Comparison of ENCODE assay signal across 33 cellular contexts in genomic region chr14:74429221-74429691, GRCh38. TPM values are rescaled to one million over a fixed set of nuclear protein-coding genes. Genes with fewer than 3 reads are reported as not detected.
A peak's percentile ranks its signal among the peaks of the same experiment; 100 is the strongest.
DNase-seq lines count a peak whose midpoint lies in the region; ATAC-seq and TF ChIP-seq lines count a peak whose summit lies in the region.
"Had no signal": no experiment of that assay in that cellular context is flagged by ENCODE, and none has a peak within 500 bp of the region (broad histone marks: within the 10 kb centered on the region; RNA-seq: fewer than 3 reads in every experiment).

No MANE protein-coding gene starts in this region.

- DNase-seq in ELF-1 (ENCODE audit: low read depth, low spot score) (peak; percentile 55), Karpas-422 (peak; percentile 70), caudate nucleus (lab: John Stamatoyannopoulos, UW) (no peak), iPS-NIHi7 (ENCODE audit: extremely low spot score) (peak; percentile 79), epidermal melanocyte (ENCODE audit: insufficient read length, low spot score) (no peak), uterus (no peak), NK-92 (lab: John Stamatoyannopoulos, UW; ENCODE audit: unreplicated experiment) (no peak), T-helper 17 cell (no peak)
- DNase-seq: activated CD4-positive, alpha-beta memory T cell treated with anti-CD3 and anti-CD28 coated beads for 36 hours; activated CD4-positive, CD25-positive, alpha-beta regulatory T cell treated with anti-CD3 and anti-CD28 coated beads, Interleukin-2, amount 50 U/mL, for 72 hours; activated naive CD4-positive, alpha-beta T cell treated with anti-CD3 and anti-CD28 coated beads, Interleukin-2, amount 10 ng/mL, durations not matched to agents 7 days and 5 days; Caco-2; dermis blood vessel endothelial cell; esophagus squamous epithelium; foreskin keratinocyte; GM23248; left cardiac atrium; mammary epithelial cell; NCI-H1694; NCI-H2227 treated with DMSO at 0.1 percent for 48 hours; nephron progenitor cell; retina; stimulated activated naive CD8-positive, alpha-beta T cell treated with anti-CD3 and anti-CD28 coated beads, Interleukin-15, Interleukin-2, amounts not matched to agents 100 U/mL and 50 U/mL, for 24 hours; testis had no signal

- H4K20me1 ChIP-seq in Karpas-422 (ENCODE audit: insufficient read depth, low read depth, low read length), result no peaks in the 10 kb centered on the region

- H3K79me2 ChIP-seq in Karpas-422 (ENCODE audit: low read length), result no peaks in the 10 kb centered on the region
- H3K79me2 ChIP-seq: parathyroid adenoma had no signal

- H3K27me3 Mint-ChIP-seq in T-helper 17 cell, result peaks cover 50% of the 10 kb centered on the region

- H3K9me3 ChIP-seq in Karpas-422 (ENCODE audit: low read length) (no peaks in the 10 kb centered on the region), uterus (no peaks in the 10 kb centered on the region), T-helper 17 cell (ENCODE audit: control insufficient read depth, low read length, poor library complexity, severe bottlenecking) (peaks cover 4% of the 10 kb centered on the region)
- H3K9me3 ChIP-seq: adrenal gland, Caco-2, esophagus squamous epithelium, testis had no signal

- TF ChIP-seq POLR2A in uterus (IDR thresholded peaks at IDR 0.05), result no peak

- H3K36me3 ChIP-seq in Karpas-422 (ENCODE audit: insufficient read depth, low read length), result no peaks in the 10 kb centered on the region
- H3K36me3 ChIP-seq in uterus, result no peaks in the 10 kb centered on the region
- H3K36me3 ChIP-seq: adrenal gland, esophagus squamous epithelium had no signal

- H3K9ac ChIP-seq in Karpas-422 (ENCODE audit: low read length), result no peak overlapping the region
- H3K9ac ChIP-seq: GM23248, parathyroid adenoma had no signal

- no peak for TF ChIP-seq CTCF in uterus (IDR thresholded peaks at IDR 0.05)

- no peaks in the 10 kb centered on the region for H3K27me3 ChIP-seq in Karpas-422 (ENCODE audit: low read length)
- no peaks in the 10 kb centered on the region for H3K27me3 ChIP-seq in uterus
- H3K27me3 ChIP-seq: testis had no signal

- H2AFZ ChIP-seq in Karpas-422 (ENCODE audit: low read length), result no peak overlapping the region
- H2AFZ ChIP-seq: GM23248, parathyroid adenoma had no signal

- H3K4me1 Mint-ChIP-seq in T-helper 17 cell, result no peaks in the 10 kb centered on the region
- H3K4me1 Mint-ChIP-seq: activated T-helper 17 cell treated with anti-CD3 and anti-CD28 coated beads, Interleukin-2, amount 50 U/mL, for 72 hours; central memory CD8-positive, alpha-beta T cell; nephron progenitor cell had no signal

- H3K4me2 ChIP-seq in Karpas-422 (ENCODE audit: low read depth, low read length, poor library complexity, severe bottlenecking), result no peak overlapping the region

- H3K9me2 ChIP-seq in Karpas-422 (replicated peaks; ENCODE audit: insufficient read depth, low read length), result no peaks in the 10 kb centered on the region

- no peak overlapping the region for H3K27ac Mint-ChIP-seq in T-helper 17 cell
- H3K27ac Mint-ChIP-seq: activated CD4-positive, alpha-beta memory T cell treated with anti-CD3 and anti-CD28 coated beads for 36 hours; activated naive CD4-positive, alpha-beta T cell treated with anti-CD3 and anti-CD28 coated beads, Interleukin-2, amount 10 ng/mL, durations not matched to agents 7 days and 5 days; activated T-helper 17 cell treated with anti-CD3 and anti-CD28 coated beads, Interleukin-2, amount 50 U/mL, for 72 hours; nephron progenitor cell; T-helper 1 cell treated with Interleukin-12 subunit alpha and Interleukin-12 subunit beta and Interleukin-4 antibody, amounts not matched to agents 30 μg/mL and 1 μg/mL, for 36 hours had no signal

- peaks cover 8% of the 10 kb centered on the region for H3K4me1 ChIP-seq in Karpas-422 (ENCODE audit: low read length)
- no peaks in the 10 kb centered on the region for H3K4me1 ChIP-seq in uterus
- H3K4me1 ChIP-seq: Caco-2, foreskin keratinocyte, parathyroid adenoma had no signal

- intact Hi-C loops in uterus (cut with DNase I; ENCODE audit: low total_unique reads), result no loop called here

- H3K27ac ChIP-seq in Karpas-422 (ENCODE audit: low read length) (no peak overlapping the region), caudate nucleus (ENCODE audit: low read depth, low read length) (peak overlapping the region; percentile 46), uterus (no peak overlapping the region)
- H3K27ac ChIP-seq: adrenal gland, C4-2B, esophagus squamous epithelium, foreskin keratinocyte, GM23248, parathyroid adenoma, testis had no signal

- ATAC-seq in T-helper 17 cell, result no peak
- ATAC-seq: activated T-helper 17 cell treated with anti-CD3 and anti-CD28 coated beads, Interleukin-2, amount 50 U/mL, for 72 hours; foreskin keratinocyte; left cardiac atrium; Right ventricle myocardium inferior; SK-N-SH treated with all-trans-retinoic acid at 6 μM for 48 hours; stimulated activated naive CD8-positive, alpha-beta T cell treated with anti-CD3 and anti-CD28 coated beads, Interleukin-15, Interleukin-2, amounts not matched to agents 100 U/mL and 50 U/mL, for 24 hours had no signal

- no peak overlapping the region for H3K4me3 Mint-ChIP-seq in T-helper 17 cell
- H3K4me3 Mint-ChIP-seq: activated CD4-positive, alpha-beta memory T cell treated with anti-CD3 and anti-CD28 coated beads for 36 hours; activated naive CD4-positive, alpha-beta T cell treated with anti-CD3 and anti-CD28 coated beads, Interleukin-2, amount 10 ng/mL, durations not matched to agents 7 days and 5 days; activated T-helper 17 cell treated with anti-CD3 and anti-CD28 coated beads, Interleukin-2, amount 50 U/mL, for 72 hours; central memory CD8-positive, alpha-beta T cell; nephron progenitor cell; T-helper 1 cell treated with Interleukin-12 subunit alpha and Interleukin-12 subunit beta and Interleukin-4 antibody, amounts not matched to agents 30 μg/mL and 1 μg/mL, for 36 hours had no signal

- H3K36me3 Mint-ChIP-seq in T-helper 17 cell (ENCODE audit: low read depth), result peaks cover 2% of the 10 kb centered on the region
- H3K36me3 Mint-ChIP-seq: activated CD4-positive, alpha-beta memory T cell treated with anti-CD3 and anti-CD28 coated beads for 36 hours; activated naive CD4-positive, alpha-beta T cell treated with anti-CD3 and anti-CD28 coated beads, Interleukin-2, amount 10 ng/mL, durations not matched to agents 7 days and 5 days had no signal

- H3K4me3 ChIP-seq in Karpas-422 (ENCODE audit: low read length), result no peak overlapping the region
- H3K4me3 ChIP-seq in uterus, result no peak overlapping the region
- H3K4me3 ChIP-seq: adrenal gland, esophagus squamous epithelium, GM23248, testis had no signal

RNA-seq across cellular contexts. Expression of gene SYNDIG1L, which starts 3.2 kb away (rescaled TPM):
- not detected in 2 replicates for total RNA-seq in Karpas-422 (2014; rRNA removed; shearing (Covaris generic); ENCODE audit: low replicate concordance)
- under 1 TPM in 2 of 4 donors, not detected in 2; 0.14 to 0.30 TPM for total RNA-seq in uterus
- total RNA-seq in T-helper 17 cell, result not detected
- total RNA-seq: A172; activated CD4-positive, alpha-beta memory T cell treated with anti-CD3 and anti-CD28 coated beads for 36 hours; activated T-helper 17 cell treated with anti-CD3 and anti-CD28 coated beads, Interleukin-2, amount 50 U/mL, for 72 hours; dermis blood vessel endothelial cell; foreskin keratinocyte; GM23248; mammary epithelial cell; Right ventricle myocardium inferior had no signal

Comparison
In these comparisons a context has a peak if more than half of its experiments do, and no peak if none do; other contexts are left out.
1. DNase-seq: peak in ELF-1 (single experiment), Karpas-422 (single experiment) and iPS-NIHi7 (single experiment); none in caudate nucleus (0 of 61), epidermal melanocyte (single experiment), uterus (0 of 2), NK-92 (single experiment) and T-helper 17 cell (0 of 3).